In genomic region chr14:101373690-101374295, GRCh38 we compare ENCODE assay signal across 27 cellular contexts.
"Had no signal": no experiment of that assay in that cellular context is flagged by ENCODE, and none has a peak within 500 bp of the region (broad histone marks: within the 10 kb centered on the region; RNA-seq: fewer than 3 reads in every experiment).

No MANE protein-coding gene starts in this region.

- H3K9me3 ChIP-seq: MG63, SJCRH30, SK-N-SH had no signal

- H3K4me3 ChIP-seq: MG63, SJCRH30 had no signal

- H3K4me2 ChIP-seq: SK-N-SH had no signal

- DNase-seq: activated CD4-positive, CD25-positive, alpha-beta regulatory T cell; activated gamma-delta T cell; activated naive CD4-positive, alpha-beta T cell treated with anti-CD3 and anti-CD28 coated beads for 36 hours; activated T-cell treated with anti-CD3 and anti-CD28 coated beads for 4 hours; activated T-cell treated with anti-CD3 and anti-CD28 coated beads, Interleukin-2, amount 50 U/mL, for 48 hours; amygdala; MG63; MV-4-11; NCI-H1092 treated with DMSO at 0.1 percent for 48 hours; NCI-H1417 treated with DMSO at 0.1 percent for 48 hours; NCI-H1694; NCI-H2029; NCI-H2107; NCI-H2171 treated with DMSO at 0.1 percent for 48 hours; NCI-H345; NCI-H510A; NCI-H526 treated with DMSO at 0.1 percent for 48 hours; NCI-H82; SJCRH30; SK-N-SH; T-helper 1 cell had no signal

- H3K4me1 Mint-ChIP-seq: activated T-helper 17 cell treated with anti-CD3 and anti-CD28 coated beads, Interleukin-2, amount 50 U/mL, for 72 hours; central memory CD8-positive, alpha-beta T cell had no signal

- H3K9me3 Mint-ChIP-seq: activated naive CD4-positive, alpha-beta T cell treated with anti-CD3 and anti-CD28 coated beads for 36 hours; activated T-helper 17 cell treated with anti-CD3 and anti-CD28 coated beads, Interleukin-2, amount 50 U/mL, for 72 hours; central memory CD8-positive, alpha-beta T cell had no signal

- H3K4me1 ChIP-seq: SJCRH30 had no signal

- H3K27ac Mint-ChIP-seq: activated naive CD4-positive, alpha-beta T cell treated with anti-CD3 and anti-CD28 coated beads for 36 hours; activated naive CD8-positive, alpha-beta T cell; activated T-helper 17 cell treated with anti-CD3 and anti-CD28 coated beads, Interleukin-2, amount 50 U/mL, for 72 hours had no signal

- H3K36me3 Mint-ChIP-seq: activated naive CD8-positive, alpha-beta T cell; brain had no signal

- ATAC-seq: activated T-helper 17 cell treated with anti-CD3 and anti-CD28 coated beads, Interleukin-2, amount 50 U/mL, for 72 hours; Right ventricle myocardium inferior had no signal

- H3K36me3 ChIP-seq: MG63, SJCRH30 had no signal

- H3K27ac ChIP-seq: SJCRH30, VCaP had no signal

- H3K27me3 ChIP-seq: MG63, SJCRH30 had no signal

- H3K4me3 Mint-ChIP-seq: activated naive CD4-positive, alpha-beta T cell treated with anti-CD3 and anti-CD28 coated beads for 36 hours; activated naive CD8-positive, alpha-beta T cell; activated T-helper 17 cell treated with anti-CD3 and anti-CD28 coated beads, Interleukin-2, amount 50 U/mL, for 72 hours; brain; central memory CD8-positive, alpha-beta T cell had no signal

- H3K9ac ChIP-seq: SK-N-SH had no signal
